In the genomic region with DNA sequence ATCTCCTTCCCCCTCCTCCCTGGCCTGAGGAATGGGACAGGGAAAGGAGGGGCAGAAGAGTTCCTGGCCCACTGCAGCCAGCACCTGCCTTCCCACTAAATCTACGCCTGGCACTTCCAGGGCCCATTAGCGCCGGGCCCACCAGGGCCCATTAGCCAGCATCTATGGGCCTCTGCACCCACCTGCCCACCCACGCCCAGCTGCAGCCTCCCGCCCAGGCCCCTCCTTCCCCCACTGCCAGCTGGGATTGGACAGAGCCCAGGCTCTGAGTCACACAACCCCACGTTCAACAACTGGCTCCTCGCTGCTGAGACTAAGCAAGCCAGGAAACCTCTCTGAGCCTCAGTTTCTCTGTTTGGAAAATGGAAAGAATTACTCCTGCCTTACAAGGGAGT, we compare ENCODE assay signal across 12 cellular contexts. TPM values are rescaled to one million over a fixed set of nuclear protein-coding genes. Genes with fewer than 3 reads are reported as not detected.
DNase-seq lines count a peak whose midpoint lies in the region; ATAC-seq, FAIRE-seq and TF ChIP-seq lines count a peak whose summit lies in the region.
"Had no signal": no experiment of that assay in that cellular context is flagged by ENCODE, and none has a peak within 500 bp of the region (broad histone marks: within the 10 kb centered on the region; RNA-seq: fewer than 3 reads in every experiment).

No MANE protein-coding gene starts in this region.

- peaks cover 2% of the 10 kb centered on the region for H3K36me3 Mint-ChIP-seq in astrocyte (ENCODE audit: low read depth, unreplicated experiment)

- H3K27me3 Mint-ChIP-seq in astrocyte (ENCODE audit: low read depth, unreplicated experiment): peaks cover 57% of the 10 kb centered on the region

- no peak for FAIRE-seq in astrocyte (lab: Jason Lieb, UNC)
- FAIRE-seq in keratinocyte (lab: Jason Lieb, UNC): peak; percentile 67

- TF ChIP-seq CTCF in AG10803 (conservative IDR thresholded peaks at IDR 0.05; ENCODE audit: low read length): no peak
- no peak for TF ChIP-seq CTCF in astrocyte (IDR thresholded peaks at IDR 0.05; ENCODE audit: insufficient read depth, low read depth, low read length)
- TF ChIP-seq CTCF in keratinocyte (optimal IDR thresholded peaks at IDR 0.05 in 1 of 3, IDR thresholded peaks at IDR 0.05 in 1 of 3, conservative IDR thresholded peaks at IDR 0.05 in 1 of 3; ENCODE audit: extremely low read depth in 1 of 3, insufficient read depth in 2 of 3, low read length in 3 of 3): no peak
- TF ChIP-seq CTCF in smooth muscle cell (IDR thresholded peaks at IDR 0.05; ENCODE audit: borderline replicate concordance, insufficient read depth, poor library complexity, severe bottlenecking): no peak

- H3K4me3 ChIP-seq in AG10803 (ENCODE audit: low read length): no peak overlapping the region
- no peak overlapping the region for H3K4me3 ChIP-seq in astrocyte (ENCODE audit: insufficient read depth, low read depth, low read length)
- no peak overlapping the region for H3K4me3 ChIP-seq in keratinocyte (ENCODE audit: control insufficient read depth in 2 of 3, extremely low read depth in 1 of 3, insufficient read depth in 2 of 3, low read depth in 1 of 3, low read length in 3 of 3)
- H3K4me3 ChIP-seq in smooth muscle cell: no peak overlapping the region

- H3K79me2 ChIP-seq in astrocyte (ENCODE audit: insufficient read depth, low read length): no peaks in the 10 kb centered on the region
- no peaks in the 10 kb centered on the region for H3K79me2 ChIP-seq in keratinocyte (ENCODE audit: control insufficient read depth, insufficient read depth, low read length)
- H3K79me2 ChIP-seq in smooth muscle cell (ENCODE audit: low read depth): no peaks in the 10 kb centered on the region

- no peak for TF ChIP-seq RAD21 in Ishikawa (IDR thresholded peaks at IDR 0.05; ENCODE audit: low read depth)

- peak; percentile 44 for DNase-seq in AG10803 (ENCODE audit: low read depth)
- peak; percentile 66 for DNase-seq in astrocyte (ENCODE audit: low read depth)
- no peak for DNase-seq in keratinocyte (ENCODE audit: low read depth, low spot score)
- no peak for DNase-seq in smooth muscle cell (lab: John Stamatoyannopoulos, UW; ENCODE audit: unreplicated experiment)
- DNase-seq in mesenteric fat pad (ENCODE audit: low spot score): no peak
- DNase-seq: activated T-cell treated with anti-CD3 and anti-CD28 coated beads, Interleukin-2, amount 50 U/mL, for 1 hour; CD8-positive, alpha-beta memory T cell; NCI-H187 treated with DMSO at 0.1 percent for 48 hours had no signal

- H3K27me3 ChIP-seq in astrocyte (ENCODE audit: insufficient read depth, low read length) (peaks cover 10% of the 10 kb centered on the region), keratinocyte (ENCODE audit: control insufficient read depth, extremely low read depth, insufficient read depth, low read length) (peaks cover 23% of the 10 kb centered on the region), smooth muscle cell (ENCODE audit: low read depth) (peaks cover 61% of the 10 kb centered on the region)

- 8% methylated on average over 2 of the region's 7 CpGs for WGBS in smooth muscle cell (ENCODE audit: low lambda C conversion rate)

- H3K4me1 Mint-ChIP-seq in astrocyte (ENCODE audit: low read depth, unreplicated experiment): peaks cover 4% of the 10 kb centered on the region

- H3K9me3 ChIP-seq in astrocyte (ENCODE audit: insufficient read depth, low read depth, low read length) (no peaks in the 10 kb centered on the region), keratinocyte (ENCODE audit: control insufficient read depth, low read depth, low read length) (no peaks in the 10 kb centered on the region), smooth muscle cell (replicated peaks; ENCODE audit: low read depth) (no peaks in the 10 kb centered on the region)

- H3K9me3 Mint-ChIP-seq in astrocyte (ENCODE audit: unreplicated experiment): no peaks in the 10 kb centered on the region
- H3K9me3 Mint-ChIP-seq: CD8-positive, alpha-beta memory T cell had no signal

- H2AFZ ChIP-seq in astrocyte (ENCODE audit: low read depth, low read length) (no peak overlapping the region), keratinocyte (ENCODE audit: control insufficient read depth, low read length) (no peak overlapping the region), smooth muscle cell (ENCODE audit: low read depth) (no peak overlapping the region)

- H3K9me1 ChIP-seq in keratinocyte (ENCODE audit: control insufficient read depth, extremely low read depth, insufficient read depth, low read length): no peaks in the 10 kb centered on the region

- H3K4me1 ChIP-seq in astrocyte (ENCODE audit: insufficient read depth, low read length) (peaks cover 48% of the 10 kb centered on the region), keratinocyte (ENCODE audit: control insufficient read depth, extremely low read depth, insufficient read depth, low read length) (peaks cover 52% of the 10 kb centered on the region), smooth muscle cell (ENCODE audit: low read depth) (peaks cover 19% of the 10 kb centered on the region)

- ATAC-seq in HG03097 (IDR thresholded peaks at IDR 0.05; ENCODE audit: low FRiP score, unreplicated experiment) (no peak), GM18867 (IDR thresholded peaks at IDR 0.05; ENCODE audit: unreplicated experiment) (no peak)

- no peak overlapping the region for H3K4me3 Mint-ChIP-seq in astrocyte (ENCODE audit: unreplicated experiment)
- H3K4me3 Mint-ChIP-seq: CD8-positive, alpha-beta memory T cell had no signal

- no peaks in the 10 kb centered on the region for H4K20me1 ChIP-seq in astrocyte (ENCODE audit: insufficient read depth, low read length)
- no peaks in the 10 kb centered on the region for H4K20me1 ChIP-seq in keratinocyte (ENCODE audit: control insufficient read depth, extremely low read depth, insufficient read depth, low read length)
- H4K20me1 ChIP-seq in smooth muscle cell (ENCODE audit: low read depth): no peaks in the 10 kb centered on the region

- H3F3A ChIP-seq in smooth muscle cell (ENCODE audit: low read depth): no peaks in the 10 kb centered on the region

- H3K9ac ChIP-seq in astrocyte (ENCODE audit: low read length): no peak overlapping the region
- no peak overlapping the region for H3K9ac ChIP-seq in keratinocyte (ENCODE audit: control insufficient read depth, extremely low read depth, insufficient read depth, low read length)
- H3K9ac ChIP-seq in smooth muscle cell (ENCODE audit: low read depth): no peak overlapping the region

- H3K36me3 ChIP-seq in astrocyte (ENCODE audit: insufficient read depth, low read length): no peaks in the 10 kb centered on the region
- no peaks in the 10 kb centered on the region for H3K36me3 ChIP-seq in keratinocyte (ENCODE audit: control insufficient read depth in 2 of 2, extremely low read depth in 1 of 2, insufficient read depth in 2 of 2, low read length in 2 of 2)
- no peaks in the 10 kb centered on the region for H3K36me3 ChIP-seq in smooth muscle cell (ENCODE audit: low read depth)

- H3K27ac ChIP-seq in astrocyte (ENCODE audit: low read depth, low read length) (no peak overlapping the region), keratinocyte (ENCODE audit: control insufficient read depth, insufficient read depth, low read length) (no peak overlapping the region), smooth muscle cell (ENCODE audit: low read depth) (no peak overlapping the region)
- H3K27ac ChIP-seq: HL-60 had no signal

- dilution Hi-C loops in keratinocyte (cut with MboI; ENCODE audit: extremely low pct_ligation_motif_present, low sequenced_read_pairs): no loop called here

- no peak for TF ChIP-seq EP300 in Ishikawa (IDR thresholded peaks at IDR 0.05; ENCODE audit: borderline replicate concordance)

- H3K27ac Mint-ChIP-seq in astrocyte (ENCODE audit: unreplicated experiment): no peak overlapping the region

- H3K4me2 ChIP-seq in astrocyte (ENCODE audit: low read length): peak overlapping the region; percentile 34
- H3K4me2 ChIP-seq in keratinocyte (ENCODE audit: control insufficient read depth, extremely low read depth, insufficient read depth, low read depth, low read length): no peak overlapping the region
- H3K4me2 ChIP-seq in smooth muscle cell: no peak overlapping the region

TF ChIP-seq in Ishikawa, 13 proteins besides CTCF, POLR2A, EP300 and RAD21 (continues in another document):
- TF ChIP-seq CEBPB (IDR thresholded peaks at IDR 0.05): no peak
- TF ChIP-seq, protein P1, sequence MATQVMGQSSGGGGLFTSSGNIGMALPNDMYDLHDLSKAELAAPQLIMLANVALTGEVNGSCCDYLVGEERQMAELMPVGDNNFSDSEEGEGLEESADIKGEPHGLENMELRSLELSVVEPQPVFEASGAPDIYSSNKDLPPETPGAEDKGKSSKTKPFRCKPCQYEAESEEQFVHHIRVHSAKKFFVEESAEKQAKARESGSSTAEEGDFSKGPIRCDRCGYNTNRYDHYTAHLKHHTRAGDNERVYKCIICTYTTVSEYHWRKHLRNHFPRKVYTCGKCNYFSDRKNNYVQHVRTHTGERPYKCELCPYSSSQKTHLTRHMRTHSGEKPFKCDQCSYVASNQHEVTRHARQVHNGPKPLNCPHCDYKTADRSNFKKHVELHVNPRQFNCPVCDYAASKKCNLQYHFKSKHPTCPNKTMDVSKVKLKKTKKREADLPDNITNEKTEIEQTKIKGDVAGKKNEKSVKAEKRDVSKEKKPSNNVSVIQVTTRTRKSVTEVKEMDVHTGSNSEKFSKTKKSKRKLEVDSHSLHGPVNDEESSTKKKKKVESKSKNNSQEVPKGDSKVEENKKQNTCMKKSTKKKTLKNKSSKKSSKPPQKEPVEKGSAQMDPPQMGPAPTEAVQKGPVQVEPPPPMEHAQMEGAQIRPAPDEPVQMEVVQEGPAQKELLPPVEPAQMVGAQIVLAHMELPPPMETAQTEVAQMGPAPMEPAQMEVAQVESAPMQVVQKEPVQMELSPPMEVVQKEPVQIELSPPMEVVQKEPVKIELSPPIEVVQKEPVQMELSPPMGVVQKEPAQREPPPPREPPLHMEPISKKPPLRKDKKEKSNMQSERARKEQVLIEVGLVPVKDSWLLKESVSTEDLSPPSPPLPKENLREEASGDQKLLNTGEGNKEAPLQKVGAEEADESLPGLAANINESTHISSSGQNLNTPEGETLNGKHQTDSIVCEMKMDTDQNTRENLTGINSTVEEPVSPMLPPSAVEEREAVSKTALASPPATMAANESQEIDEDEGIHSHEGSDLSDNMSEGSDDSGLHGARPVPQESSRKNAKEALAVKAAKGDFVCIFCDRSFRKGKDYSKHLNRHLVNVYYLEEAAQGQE (IDR thresholded peaks at IDR 0.05; ENCODE audit: low read depth): no peak
- peak; percentile 72; the same call in 1 of the 2 replicates for TF ChIP-seq ZBTB7A (IDR thresholded peaks at IDR 0.05; ENCODE audit: low read depth)

RNA-seq across cellular contexts. Expression of a gene that starts 48.7 kb away (rescaled TPM):
- total RNA-seq in astrocyte (not detected in 2 replicates), smooth muscle cell (not detected in 2 replicates), mesenteric fat pad (44.7 TPM)
- polyA plus RNA-seq in keratinocyte (0.05 to 0.12 TPM (median 0.06 TPM) in 3 replicates), smooth muscle cell (not detected in 2 replicates)
- polyA plus RNA-seq in keratinocyte (2011; ENCODE audit: low read depth): not detected
- 0.02 TPM in 1 of 2 replicates, not detected in the other for polyA plus RNA-seq in keratinocyte (2011; cell fraction: cytosol; rRNA removed)
- 0.09 TPM in 1 of 2 replicates, not detected in the other for polyA plus RNA-seq in keratinocyte (2011; cell fraction: nucleus; rRNA removed)
- not detected in 2 replicates for polyA plus RNA-seq in keratinocyte (2012; ENCODE audit: low replicate concordance)
- not detected in 3 replicates for polyA minus RNA-seq in keratinocyte
- polyA minus RNA-seq in keratinocyte (2011; cell fraction: cytosol; rRNA and poly(A)+ RNA removed): not detected
- polyA minus RNA-seq in keratinocyte (2011; cell fraction: nucleus; rRNA and poly(A)+ RNA removed): not detected in 2 replicates

Comparison
In these comparisons a context has a peak if more than half of its experiments do, and no peak if none do; other contexts are left out.
1. DNase-seq: peak in AG10803 (single experiment) and astrocyte (single experiment); none in keratinocyte (single experiment), smooth muscle cell (single experiment) and mesenteric fat pad (single experiment).
2. RNA of a gene that starts 48.7 kb away (total RNA-seq): 44.7 TPM in mesenteric fat pad (single experiment); not detected in astrocyte and not detected in smooth muscle cell; every median in the first group is over 10 times any median in the second.